ENCODE assay signal across 9 cellular contexts in genomic region chr9:129143461-129143927, GRCh38. TPM values are rescaled to one million over a fixed set of nuclear protein-coding genes. Genes with fewer than 3 reads are reported as not detected.
DNase-seq lines count a peak whose midpoint lies in the region; ATAC-seq, FAIRE-seq and TF ChIP-seq lines count a peak whose summit lies in the region.
"Had no signal": no experiment of that assay in that cellular context is flagged by ENCODE, and none has a peak within 500 bp of the region (broad histone marks: within the 10 kb centered on the region; RNA-seq: fewer than 3 reads in every experiment).

No MANE protein-coding gene starts in this region.

- CTCF ChIA-PET in A549 (lab: Yijun Ruan, JAX), result interaction anchor here (0.9 to 28.1 kb wide), 34 partner anchors 15 to 634 kb away, joined by 3 to 1029 read pairs (median 4); partner anchors contain the start of genes ASB6, C9orf50, IER5L and NTMT1
- CTCF ChIA-PET in activated CD4-positive, alpha-beta memory T cell treated with anti-CD3 and anti-CD28 coated beads for 36 hours (lab: Charles Lee), result interaction anchor here (0.6 to 7.3 kb wide), 47 partner anchors 8 to 634 kb away, joined by 3 to 147 read pairs (median 5); partner anchors contain the start of genes C9orf50, IER5L, MIGA2 and NTMT1
- CTCF ChIA-PET in naive thymus-derived CD4-positive, alpha-beta T cell (lab: Charles Lee), result interaction anchor here (0.6 to 5.6 kb wide), 20 partner anchors 9 to 1408 kb away, joined by 3 to 80 read pairs (median 6); partner anchors contain the start of gene NTMT1

- peaks cover 4% of the 10 kb centered on the region for H3K36me3 Mint-ChIP-seq in activated CD4-positive, alpha-beta memory T cell treated with anti-CD3 and anti-CD28 coated beads for 36 hours
- H3K36me3 Mint-ChIP-seq in naive thymus-derived CD4-positive, alpha-beta T cell, result peaks cover 0 to 13% (median 4%) of the 10 kb centered on the region in 5 donors

- 58% methylated on average over 8 of the region's 11 CpGs for WGBS in A549 (ENCODE audit: missing lambda C conversion rate)

- no peak overlapping the region for H3K27ac Mint-ChIP-seq in activated CD4-positive, alpha-beta memory T cell treated with anti-CD3 and anti-CD28 coated beads for 36 hours
- H3K27ac Mint-ChIP-seq in naive thymus-derived CD4-positive, alpha-beta T cell, result peak overlapping the region in 4 of 9 donors; percentile 60 to 71 (median 66)

- no peak for FAIRE-seq in A549 (lab: Jason Lieb, UNC)

- H3K4me3 ChIP-seq in A549 (no peak overlapping the region), epithelial cell of proximal tubule (ENCODE audit: low read depth, low read length) (peak overlapping the region; percentile 58), mucosa of stomach (ENCODE audit: low read length) (no peak overlapping the region)
- no peak overlapping the region for H3K4me3 ChIP-seq in naive thymus-derived CD4-positive, alpha-beta T cell (ENCODE audit: low read length)

- no peak for TF ChIP-seq EP300 in A549 (IDR thresholded peaks at IDR 0.05)

- POLR2A ChIA-PET in A549 (lab: Yijun Ruan, JAX), result interaction anchor here (1.0 to 2.6 kb wide), 9 partner anchors 12 to 609 kb away, joined by 3 to 23 read pairs (median 5); partner anchors contain the start of genes IER5L and PTGES
- POLR2A ChIA-PET in activated CD4-positive, alpha-beta memory T cell treated with anti-CD3 and anti-CD28 coated beads for 36 hours (lab: Charles Lee), result no interaction called here
- POLR2A ChIA-PET in naive thymus-derived CD4-positive, alpha-beta T cell (lab: Charles Lee), result interaction anchor here (0.9 to 2.6 kb wide), 3 partner anchors 11 to 482 kb away, joined by 4 to 9 read pairs (median 5); partner anchors contain the start of genes IER5L and NTMT1

- peaks cover 19% of the 10 kb centered on the region for H3K36me3 ChIP-seq in mucosa of stomach (ENCODE audit: control insufficient read depth, insufficient read depth, low read length)
- H3K36me3 ChIP-seq in naive thymus-derived CD4-positive, alpha-beta T cell (ENCODE audit: control insufficient read depth in 2 of 3, insufficient read depth in 3 of 3, low read length in 3 of 3), result peaks cover 0 to 49% (median 9%) of the 10 kb centered on the region in 3 experiments

- no peak overlapping the region for H3K4me3 Mint-ChIP-seq in activated CD4-positive, alpha-beta memory T cell treated with anti-CD3 and anti-CD28 coated beads for 36 hours
- no peak overlapping the region for H3K4me3 Mint-ChIP-seq in naive thymus-derived CD4-positive, alpha-beta T cell

- no peak for TF ChIP-seq POLR2A in A549 (IDR thresholded peaks at IDR 0.05; ENCODE audit: low read length)

- H3K9ac ChIP-seq in mucosa of stomach (ENCODE audit: low read length), result peak overlapping the region; percentile 29

- H3K9me3 Mint-ChIP-seq in activated CD4-positive, alpha-beta memory T cell treated with anti-CD3 and anti-CD28 coated beads for 36 hours, result no peaks in the 10 kb centered on the region
- H3K9me3 Mint-ChIP-seq in naive thymus-derived CD4-positive, alpha-beta T cell, result no peaks in the 10 kb centered on the region

- ATAC-seq in A549 (no peak), HG02588 (IDR thresholded peaks at IDR 0.05; ENCODE audit: unreplicated experiment) (no peak)
- no peak for ATAC-seq in naive thymus-derived CD4-positive, alpha-beta T cell

- H3K4me1 Mint-ChIP-seq in activated CD4-positive, alpha-beta memory T cell treated with anti-CD3 and anti-CD28 coated beads for 36 hours (ENCODE audit: low read depth), result peaks cover 37% of the 10 kb centered on the region
- peaks cover 11 to 47% (median 29%) of the 10 kb centered on the region in 7 donors for H3K4me1 Mint-ChIP-seq in naive thymus-derived CD4-positive, alpha-beta T cell

- H3K4me1 ChIP-seq in A549 (peaks cover 74% of the 10 kb centered on the region), mucosa of stomach (ENCODE audit: control insufficient read depth, insufficient read depth, low read length) (peaks cover 78% of the 10 kb centered on the region)
- H3K4me1 ChIP-seq in naive thymus-derived CD4-positive, alpha-beta T cell (ENCODE audit: control insufficient read depth in 2 of 2, insufficient read depth in 2 of 2, low read length in 2 of 2), result peaks cover 24 to 35% of the 10 kb centered on the region in 2 donors

- no peak for TF ChIP-seq CTCF in A549 (IDR thresholded peaks at IDR 0.05)
- no peak for TF ChIP-seq CTCF in epithelial cell of proximal tubule (conservative IDR thresholded peaks at IDR 0.05; ENCODE audit: low read depth, low read length)

- H3K27me3 ChIP-seq in mucosa of stomach (ENCODE audit: control insufficient read depth, insufficient read depth, low read length), result no peaks in the 10 kb centered on the region
- H3K27me3 ChIP-seq in naive thymus-derived CD4-positive, alpha-beta T cell (ENCODE audit: control insufficient read depth in 2 of 2, insufficient read depth in 2 of 2, low read length in 2 of 2), result no peaks in the 10 kb centered on the region

- no peaks in the 10 kb centered on the region for H3K27me3 Mint-ChIP-seq in activated CD4-positive, alpha-beta memory T cell treated with anti-CD3 and anti-CD28 coated beads for 36 hours
- no peaks in the 10 kb centered on the region for H3K27me3 Mint-ChIP-seq in naive thymus-derived CD4-positive, alpha-beta T cell

- intact Hi-C loops in activated CD4-positive, alpha-beta memory T cell treated with anti-CD3 and anti-CD28 coated beads for 36 hours (cut with micrococcal nuclease), result no loop called here
- intact Hi-C loops in naive thymus-derived CD4-positive, alpha-beta T cell (cut with micrococcal nuclease), result loop anchor here in 1 of 2 donors (1.0 kb wide), 1 partner anchor 32 kb away; the partner anchor contains the start of gene PTPA

- peak overlapping the region; percentile 91 for H3K4me2 ChIP-seq in A549

- peak overlapping the region; percentile 99 for H3K27ac ChIP-seq in A549
- H3K27ac ChIP-seq in naive thymus-derived CD4-positive, alpha-beta T cell (ENCODE audit: low read depth, low read length), result no peak overlapping the region
- H3K27ac ChIP-seq: HL-60 had no signal

- no peak for TF ChIP-seq RAD21 in A549 (conservative IDR thresholded peaks at IDR 0.05 in 1 of 2, IDR thresholded peaks at IDR 0.05 in 1 of 2)

- DNase-seq in A549 (ENCODE audit: low read depth in 1 of 2, low spot score in 1 of 2) (no peak), NCI-H446 treated with DMSO at 0.1 percent for 48 hours (lab: John Stamatoyannopoulos, UW) (peak; percentile 23), epithelial cell of proximal tubule (ENCODE audit: low read depth) (no peak), pons (ENCODE audit: low spot score) (no peak)
- no peak for DNase-seq in activated CD4-positive, alpha-beta memory T cell treated with anti-CD3 and anti-CD28 coated beads for 36 hours
- no peak for DNase-seq in naive thymus-derived CD4-positive, alpha-beta T cell

- H3K9me3 ChIP-seq in A549, result no peaks in the 10 kb centered on the region
- no peaks in the 10 kb centered on the region for H3K9me3 ChIP-seq in mucosa of stomach (ENCODE audit: control insufficient read depth, low read length)
- no peaks in the 10 kb centered on the region for H3K9me3 ChIP-seq in naive thymus-derived CD4-positive, alpha-beta T cell (ENCODE audit: control insufficient read depth in 2 of 3, low read length in 3 of 3)

TF ChIP-seq in A549, 52 proteins besides CTCF, POLR2A, EP300 and RAD21 (continues in another document):
- TF ChIP-seq CBX2 (IDR thresholded peaks at IDR 0.05; ENCODE audit: borderline replicate concordance, low read depth), result no peak
- no peak for TF ChIP-seq HOXB5 (CRISPR knock-in tag; IDR thresholded peaks at IDR 0.05)
- no peak for TF ChIP-seq POLR2AphosphoS2 (conservative IDR thresholded peaks at IDR 0.05; ENCODE audit: low read length)
- TF ChIP-seq E2F6 (IDR thresholded peaks at IDR 0.05; ENCODE audit: borderline replicate concordance, low read depth), result no peak

RNA-seq across cellular contexts. Expression of gene PTPA, which starts 32.3 kb away (rescaled TPM):
- 140 and 149 TPM in 2 replicates for polyA plus RNA-seq in A549 (2011; rRNA removed)
- 95.3 and 125 TPM in 2 replicates for polyA plus RNA-seq in A549 (2012; cell fraction: cytosol; rRNA removed)
- polyA plus RNA-seq in A549 (2012; cell fraction: nucleus; rRNA removed), result 109 and 124 TPM in 2 replicates
- polyA plus RNA-seq in A549 (2017; fragmentation: RNase III; extraction: RNeasy Plus Mini Kit Qiagen cat#74134 plus additional on column Dnase treatment), result 140 to 167 TPM (median 161 TPM) in 3 replicates
- polyA minus RNA-seq in A549 (2011; rRNA and poly(A)+ RNA removed), result 150 and 168 TPM in 2 replicates
- 184 and 220 TPM in 2 replicates for total RNA-seq in epithelial cell of proximal tubule
- 10 to 100 TPM; 74.6 to 76.3 TPM for total RNA-seq in activated CD4-positive, alpha-beta memory T cell treated with anti-CD3 and anti-CD28 coated beads for 36 hours
- 100 to 1,000 TPM in 1 of 5 experiments, 10 to 100 TPM in 4; 45.0 to 110 (median 52.3) TPM for total RNA-seq in naive thymus-derived CD4-positive, alpha-beta T cell
- 10 to 100 TPM; 12.6 to 13.8 TPM for polyA plus RNA-seq in naive thymus-derived CD4-positive, alpha-beta T cell

RNA-seq across cellular contexts. Expression of gene CRAT, which starts 32.9 kb away (rescaled TPM):
- polyA plus RNA-seq in A549 (2011; rRNA removed) (20.5 and 20.8 TPM in 2 replicates), A549 (2017; fragmentation: RNase III; extraction: RNeasy Plus Mini Kit Qiagen cat#74134 plus additional on column Dnase treatment) (22.7 to 26.2 TPM (median 26.0 TPM) in 3 replicates)
- polyA plus RNA-seq in A549 (2012; cell fraction: cytosol; rRNA removed), result 25.2 and 33.6 TPM in 2 replicates
- 37.5 and 53.0 TPM in 2 replicates for polyA plus RNA-seq in A549 (2012; cell fraction: nucleus; rRNA removed)
- 26.6 and 34.0 TPM in 2 replicates for polyA minus RNA-seq in A549 (2011; rRNA and poly(A)+ RNA removed)
- 27.5 TPM in 2 replicates for total RNA-seq in epithelial cell of proximal tubule
- 10 to 100 TPM; 16.0 to 16.4 TPM for total RNA-seq in activated CD4-positive, alpha-beta memory T cell treated with anti-CD3 and anti-CD28 coated beads for 36 hours
- 10 to 100 TPM in 4 of 5 experiments, 1 to 10 TPM in 1; 7.2 to 15.6 (median 11.4) TPM for total RNA-seq in naive thymus-derived CD4-positive, alpha-beta T cell
- polyA plus RNA-seq in naive thymus-derived CD4-positive, alpha-beta T cell, result 10 to 100 TPM; 10.7 to 20.1 TPM

RNA-seq across cellular contexts. Expression of gene IER5L, which starts 34.6 kb away (rescaled TPM):
- polyA plus RNA-seq in A549 (2011; rRNA removed) (16.8 and 25.1 TPM in 2 replicates), A549 (2017; fragmentation: RNase III; extraction: RNeasy Plus Mini Kit Qiagen cat#74134 plus additional on column Dnase treatment) (47.9 to 67.5 TPM (median 54.9 TPM) in 3 replicates)
- 51.4 and 90.0 TPM in 2 replicates for polyA plus RNA-seq in A549 (2012; cell fraction: cytosol; rRNA removed)
- polyA plus RNA-seq in A549 (2012; cell fraction: nucleus; rRNA removed), result 63.3 and 123 TPM in 2 replicates
- polyA minus RNA-seq in A549 (2011; rRNA and poly(A)+ RNA removed), result 18.1 and 21.3 TPM in 2 replicates
- 43.2 and 50.8 TPM in 2 replicates for total RNA-seq in epithelial cell of proximal tubule
- 1 to 10 TPM; 1.3 to 1.5 TPM for total RNA-seq in activated CD4-positive, alpha-beta memory T cell treated with anti-CD3 and anti-CD28 coated beads for 36 hours
- total RNA-seq in naive thymus-derived CD4-positive, alpha-beta T cell, result 1 to 10 TPM; 3.4 to 6.8 (median 3.8) TPM
- under 1 TPM in 1 of 2 donors, not detected in 1; 0.08 TPM for polyA plus RNA-seq in naive thymus-derived CD4-positive, alpha-beta T cell
